In genomic region chr15:94580186-94580585, GRCh38 we compare ENCODE assay signal across 23 cellular contexts.
"Had no signal": no experiment of that assay in that cellular context is flagged by ENCODE, and none has a peak within 500 bp of the region (broad histone marks: within the 10 kb centered on the region; RNA-seq: fewer than 3 reads in every experiment).

No MANE protein-coding gene starts in this region.

- H3K9me3 Mint-ChIP-seq: effector memory CD8-positive, alpha-beta T cell; memory B cell; natural killer cell treated with Interleukin-12 subunit alpha and Interleukin-12 subunit beta and Interleukin-15 and Interleukin-18, amount 100 ng/mL, for 72 hours; neural progenitor cell; stimulated activated naive B cell treated with anti-CD40 and anti-IgM and Interleukin-4, amounts not matched to agents 10 μg/mL and 1 μg/mL and 100 μg/mL, for 72 hours; stimulated activated naive CD8-positive, alpha-beta T cell treated with anti-CD3 and anti-CD28 coated beads, Interleukin-15, Interleukin-2, amounts not matched to agents 100 ng/mL and 50 ng/mL, for 24 hours had no signal

- ATAC-seq: effector memory CD8-positive, alpha-beta T cell; heart right ventricle; left colon; left ventricle myocardium superior; mucosa of descending colon; natural killer cell treated with Interleukin-12 subunit alpha and Interleukin-12 subunit beta and Interleukin-15 and Interleukin-18, amount 100 ng/mL, for 72 hours; right cardiac atrium; stimulated activated naive B cell treated with anti-CD40 and anti-IgM and Interleukin-4, amounts not matched to agents 10 μg/mL and 1 μg/mL and 100 μg/mL, for 72 hours had no signal

- DNase-seq: cortex of kidney; effector memory CD8-positive, alpha-beta T cell; erythroblast; esophagus squamous epithelium; foreskin melanocyte; glutamatergic neuron; heart right ventricle; hippocampal formation; islet precursor cell; kidney glomerular epithelial cell; left colon; left ventricle myocardium superior; mucosa of descending colon; naive B cell; right cardiac atrium; stimulated activated CD4-positive, alpha-beta T cell treated with anti-CD3 and anti-CD28 coated beads, Interleukin-15, amount 100 ng/mL, for 24 hours; stimulated activated CD4-positive, alpha-beta T cell treated with anti-CD3 and anti-CD28 coated beads, Interleukin-2, amount 100 ng/mL, for 48 hours; stimulated activated naive B cell treated with anti-CD40 and anti-IgM and Interleukin-4, amounts not matched to agents 10 μg/mL and 1 μg/mL and 100 μg/mL, for 72 hours; upper lobe of left lung had no signal

- H3K36me3 Mint-ChIP-seq: memory B cell; naive B cell; natural killer cell treated with Interleukin-12 subunit alpha and Interleukin-12 subunit beta and Interleukin-15 and Interleukin-18, amount 100 ng/mL, for 72 hours; neural progenitor cell; stimulated activated naive B cell treated with anti-CD40 and anti-IgM and Interleukin-4, amounts not matched to agents 10 μg/mL and 1 μg/mL and 100 μg/mL, for 72 hours had no signal

- H3K27ac Mint-ChIP-seq: effector memory CD8-positive, alpha-beta T cell; memory B cell; naive B cell; neural progenitor cell; stimulated activated naive B cell treated with anti-CD40 and anti-IgM and Interleukin-4, amounts not matched to agents 10 μg/mL and 1 μg/mL and 100 μg/mL, for 72 hours; stimulated activated naive CD8-positive, alpha-beta T cell treated with anti-CD3 and anti-CD28 coated beads, Interleukin-15, Interleukin-2, amounts not matched to agents 100 ng/mL and 50 ng/mL, for 24 hours had no signal

- H3K4me3 Mint-ChIP-seq: effector memory CD8-positive, alpha-beta T cell; memory B cell; naive B cell; natural killer cell treated with Interleukin-12 subunit alpha and Interleukin-12 subunit beta and Interleukin-15 and Interleukin-18, amount 100 ng/mL, for 72 hours; neural progenitor cell; stimulated activated naive B cell treated with anti-CD40 and anti-IgM and Interleukin-4, amounts not matched to agents 10 μg/mL and 1 μg/mL and 100 μg/mL, for 72 hours; stimulated activated naive CD8-positive, alpha-beta T cell treated with anti-CD3 and anti-CD28 coated beads, Interleukin-15, Interleukin-2, amounts not matched to agents 100 ng/mL and 50 ng/mL, for 24 hours had no signal
